In the genomic region with DNA sequence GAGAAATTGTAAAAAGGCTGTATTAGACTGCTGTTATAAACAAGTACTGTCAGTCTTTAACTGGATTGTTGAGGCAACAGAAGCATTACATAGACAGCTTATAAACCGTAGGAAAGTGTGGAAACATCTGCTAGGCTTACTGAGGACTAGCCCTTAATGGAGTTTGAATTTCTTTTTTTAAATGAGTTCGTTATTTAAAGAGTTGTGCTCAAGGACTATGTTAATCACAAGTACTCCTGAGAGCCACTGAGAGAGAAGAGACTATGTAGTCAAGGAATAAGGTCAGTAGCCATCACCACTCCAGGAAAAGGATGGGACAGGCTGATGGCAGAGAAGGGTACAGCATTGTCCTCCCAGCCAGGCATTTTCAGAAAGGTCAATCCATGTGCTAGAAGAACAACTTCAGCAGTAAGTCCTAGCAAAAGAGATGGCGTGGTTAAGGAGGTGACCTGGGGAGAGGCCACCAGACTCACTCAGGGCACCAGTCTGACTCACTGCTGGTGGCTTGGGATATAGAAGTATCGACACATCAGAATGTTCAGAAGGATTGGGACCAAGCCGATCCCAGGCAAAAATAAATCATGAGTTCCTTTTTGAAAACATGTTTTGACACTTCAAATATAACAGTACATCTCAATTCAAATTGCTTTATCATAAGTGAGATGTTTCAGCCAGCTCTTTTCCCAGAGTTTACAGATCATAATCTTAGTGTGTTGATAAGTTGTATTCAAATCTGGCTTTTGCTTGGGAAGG, we compare ENCODE assay signal across 9 cellular contexts. TPM values are rescaled to one million over a fixed set of nuclear protein-coding genes. Genes with fewer than 3 reads are reported as not detected.
A peak's percentile ranks its signal among the peaks of the same experiment; 100 is the strongest.
DNase-seq lines count a peak whose midpoint lies in the region; ATAC-seq and TF ChIP-seq lines count a peak whose summit lies in the region.
"Had no signal": no experiment of that assay in that cellular context is flagged by ENCODE, and none has a peak within 500 bp of the region (broad histone marks: within the 10 kb centered on the region; RNA-seq: fewer than 3 reads in every experiment).

No MANE protein-coding gene starts in this region.

- DNase-seq in cardiac muscle cell (ENCODE audit: low read depth in 1 of 2, low spot score in 1 of 2) (no peak), right atrium auricular region (ENCODE audit: low spot score) (no peak), RWPE2 (ENCODE audit: low spot score) (no peak), NCI-H2227 (lab: John Stamatoyannopoulos, UW; ENCODE audit: unreplicated experiment) (no peak), tibial artery (no peak)
- no peak for DNase-seq in stimulated activated naive B cell treated with anti-CD40 and anti-IgM and Interleukin-4, amounts not matched to agents 10 μg/mL and 1 μg/mL and 100 μg/mL, for 72 hours
- DNase-seq: activated CD4-positive, CD25-positive, alpha-beta regulatory T cell had no signal

- H3K9me3 ChIP-seq in cardiac muscle cell (ENCODE audit: low read depth) (no peaks in the 10 kb centered on the region), right atrium auricular region (no peaks in the 10 kb centered on the region), RWPE2 (ENCODE audit: severe bottlenecking) (no peaks in the 10 kb centered on the region), esophagus (ENCODE audit: control insufficient read depth in 2 of 2, insufficient read depth in 1 of 2, low read depth in 1 of 2, low read length in 1 of 2) (no peaks in the 10 kb centered on the region), tibial artery (no peaks in the 10 kb centered on the region)

- H3K4me3 ChIP-seq in cardiac muscle cell = no peak overlapping the region
- H3K4me3 ChIP-seq in right atrium auricular region = no peak overlapping the region
- no peak overlapping the region for H3K4me3 ChIP-seq in RWPE2 (ENCODE audit: severe bottlenecking)
- H3K4me3 ChIP-seq in esophagus (ENCODE audit: low read depth in 1 of 2, low read length in 2 of 2) = no peak overlapping the region
- H3K4me3 ChIP-seq in tibial artery = no peak overlapping the region

- H3K27ac Mint-ChIP-seq in stimulated activated naive B cell treated with anti-CD40 and anti-IgM and Interleukin-4, amounts not matched to agents 10 μg/mL and 1 μg/mL and 100 μg/mL, for 72 hours = peak overlapping the region; percentile 65

- H3K27me3 ChIP-seq in cardiac muscle cell = no peaks in the 10 kb centered on the region
- no peaks in the 10 kb centered on the region for H3K27me3 ChIP-seq in right atrium auricular region
- no peaks in the 10 kb centered on the region for H3K27me3 ChIP-seq in RWPE2 (ENCODE audit: insufficient read depth, poor library complexity, severe bottlenecking)
- H3K27me3 ChIP-seq in esophagus (ENCODE audit: control insufficient read depth in 1 of 2, insufficient read depth in 2 of 2, low read length in 2 of 2) = no peaks in the 10 kb centered on the region
- no peaks in the 10 kb centered on the region for H3K27me3 ChIP-seq in tibial artery

- H3K4me1 ChIP-seq in cardiac muscle cell (ENCODE audit: low read depth) (peaks cover 2% of the 10 kb centered on the region), right atrium auricular region (peaks cover 0 to 24% of the 10 kb centered on the region in 2 donors), RWPE2 (ENCODE audit: insufficient read depth, poor library complexity, severe bottlenecking) (no peaks in the 10 kb centered on the region), esophagus (ENCODE audit: control insufficient read depth in 2 of 2, insufficient read depth in 2 of 2, low read length in 1 of 2) (peaks cover 1 to 3% of the 10 kb centered on the region in 2 donors), tibial artery (peaks cover 0 to 24% (median 14%) of the 10 kb centered on the region in 4 donors)

- peaks cover 40 to 41% of the 10 kb centered on the region in 2 donors for H3K36me3 Mint-ChIP-seq in stimulated activated naive B cell treated with anti-CD40 and anti-IgM and Interleukin-4, amounts not matched to agents 10 μg/mL and 1 μg/mL and 100 μg/mL, for 72 hours

- peaks cover 34% of the 10 kb centered on the region for H3K36me3 ChIP-seq in cardiac muscle cell
- H3K36me3 ChIP-seq in right atrium auricular region = peaks cover 44% of the 10 kb centered on the region
- H3K36me3 ChIP-seq in RWPE2 (ENCODE audit: low read depth) = peaks cover 37% of the 10 kb centered on the region
- H3K36me3 ChIP-seq in esophagus (ENCODE audit: control insufficient read depth in 2 of 2, insufficient read depth in 2 of 2, low read length in 1 of 2) = peaks cover 16% of the 10 kb centered on the region in 2 donors
- H3K36me3 ChIP-seq in tibial artery = peaks cover 17 to 45% (median 40%) of the 10 kb centered on the region in 3 donors

- H3K4me1 Mint-ChIP-seq in stimulated activated naive B cell treated with anti-CD40 and anti-IgM and Interleukin-4, amounts not matched to agents 10 μg/mL and 1 μg/mL and 100 μg/mL, for 72 hours = peaks cover 26 to 43% of the 10 kb centered on the region in 2 donors

- no peaks in the 10 kb centered on the region for H3K27me3 Mint-ChIP-seq in stimulated activated naive B cell treated with anti-CD40 and anti-IgM and Interleukin-4, amounts not matched to agents 10 μg/mL and 1 μg/mL and 100 μg/mL, for 72 hours

- H3K27ac ChIP-seq in cardiac muscle cell = peak overlapping the region; percentile 63
- H3K27ac ChIP-seq in right atrium auricular region = no peak overlapping the region
- peak overlapping the region; percentile 5 for H3K27ac ChIP-seq in RWPE2 (ENCODE audit: poor library complexity, severe bottlenecking)
- H3K27ac ChIP-seq in esophagus (ENCODE audit: low read depth in 2 of 2, low read length in 1 of 2) = peak overlapping the region; percentile 7 to 47
- H3K27ac ChIP-seq in tibial artery = peak overlapping the region in 1 of 2 donors; percentile 18

- intact Hi-C loops in tibial artery (cut with DNase I; ENCODE audit: low total_unique reads) = loop anchor here (10.0 kb wide), 1 partner anchor 694 kb away; no protein-coding TSS in a partner anchor

- no peaks in the 10 kb centered on the region for H3K9me3 Mint-ChIP-seq in stimulated activated naive B cell treated with anti-CD40 and anti-IgM and Interleukin-4, amounts not matched to agents 10 μg/mL and 1 μg/mL and 100 μg/mL, for 72 hours

- ATAC-seq in RWPE2 (ENCODE audit: low read depth) = peak; percentile 22
- ATAC-seq in stimulated activated naive B cell treated with anti-CD40 and anti-IgM and Interleukin-4, amounts not matched to agents 10 μg/mL and 1 μg/mL and 100 μg/mL, for 72 hours (replicated peaks) = peak; percentile 12 to 24
- no peak for ATAC-seq in HG03139 (IDR thresholded peaks at IDR 0.05; ENCODE audit: unreplicated experiment)

- no peak for TF ChIP-seq CTCF in cardiac muscle cell (IDR thresholded peaks at IDR 0.05; ENCODE audit: low read depth, low read length)
- no peak for TF ChIP-seq CTCF in right atrium auricular region (IDR thresholded peaks at IDR 0.05)
- TF ChIP-seq CTCF in RWPE2 (IDR thresholded peaks at IDR 0.05; ENCODE audit: poor library complexity, severe bottlenecking) = no peak
- TF ChIP-seq CTCF in tibial artery (IDR thresholded peaks at IDR 0.05) = no peak

- WGBS in esophagus, 2 donors = 46 to 53% methylated on average over 5 of the region's 5 CpGs

- H3K4me3 Mint-ChIP-seq in stimulated activated naive B cell treated with anti-CD40 and anti-IgM and Interleukin-4, amounts not matched to agents 10 μg/mL and 1 μg/mL and 100 μg/mL, for 72 hours = no peak overlapping the region

RNA-seq across cellular contexts. Expression of a gene that starts 6.4 kb away (rescaled TPM):
- total RNA-seq in cardiac muscle cell (579 and 830 TPM in 2 replicates), right atrium auricular region (1,000 to 10,000 TPM in 1 of 2 donors, 100 to 1,000 TPM in 1; 609 to 1,510 TPM)
- polyA plus RNA-seq in cardiac muscle cell (348 and 386 TPM in 2 replicates), esophagus (1,000 to 10,000 TPM; 1,572 to 3,167 TPM)

RNA-seq across cellular contexts. Expression of a gene that starts 22.4 kb away (rescaled TPM):
- total RNA-seq in cardiac muscle cell = 9.3 and 12.6 TPM in 2 replicates
- 18.7 and 24.8 TPM in 2 replicates for polyA plus RNA-seq in cardiac muscle cell
- 1 to 10 TPM; 3.2 to 3.9 TPM for total RNA-seq in right atrium auricular region
- polyA plus RNA-seq in esophagus = 10 to 100 TPM in 1 of 2 donors, 1 to 10 TPM in 1; 8.5 to 10.6 TPM

Comparison
In these comparisons a context has a peak if more than half of its experiments do, and no peak if none do; other contexts are left out.
1. H3K27ac ChIP-seq: peak in cardiac muscle cell (single experiment), RWPE2 (single experiment) and esophagus (2 of 2); none in right atrium auricular region (0 of 2).